Comparison of ENCODE assay signal across 23 cellular contexts in the genomic region with DNA sequence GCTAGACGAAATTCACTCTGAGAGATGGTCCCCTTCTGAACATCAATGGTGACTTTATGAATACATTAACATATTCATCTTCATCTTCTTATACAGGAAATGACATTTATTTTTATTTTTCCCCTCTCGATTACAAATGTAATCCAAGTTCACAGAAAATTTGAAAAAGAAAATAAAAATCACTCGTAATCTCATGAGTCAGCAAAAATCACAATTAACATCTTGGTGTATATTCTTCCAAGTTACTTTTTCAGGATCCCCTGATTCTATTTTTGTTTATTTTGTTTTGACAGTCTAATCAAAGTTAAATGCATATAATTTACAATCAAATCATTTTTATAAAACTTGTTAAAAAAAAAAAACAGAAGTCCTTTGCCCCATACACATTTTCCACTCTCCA. TPM values are rescaled to one million over a fixed set of nuclear protein-coding genes. Genes with fewer than 3 reads are reported as not detected.
"Had no signal": no experiment of that assay in that cellular context is flagged by ENCODE, and none has a peak within 500 bp of the region (broad histone marks: within the 10 kb centered on the region; RNA-seq: fewer than 3 reads in every experiment).

No MANE protein-coding gene starts in this region.

- H3K27ac Mint-ChIP-seq: activated T-cell treated with anti-CD3 and anti-CD28 coated beads, Interleukin-2, amount 50 U/mL, for 24 hours; dendritic cell treated with granulocyte-macrophage colony-stimulating factor and Interleukin-4, amounts not matched to agents 40 ng/mL and 50 ng/mL, for 4 days; nephron had no signal

- DNase-seq: activated CD4-positive, alpha-beta T cell treated with anti-CD3 and anti-CD28 coated beads, Interleukin-2, amount 50 U/mL, for 48 hours; activated effector memory CD4-positive, alpha-beta T cell treated with Interleukin-2 at 50 U/mL for 16 hours; activated naive CD4-positive, alpha-beta T cell treated with anti-CD3 and anti-CD28 coated beads, Interleukin-2, amount 50 U/mL, for 16 hours; activated T-cell treated with anti-CD3 and anti-CD28 coated beads, Interleukin-2, amount 50 U/mL, for 24 hours; effector CD8-positive, alpha-beta T cell; foreskin fibroblast; lower lobe of right lung; occipital lobe; stimulated activated CD4-positive, alpha-beta T cell treated with anti-CD3 and anti-CD28 coated beads, Interleukin-12 subunit alpha, Interleukin-12 subunit beta, amount 100 ng/mL, for 4 hours; stimulated activated CD4-positive, alpha-beta T cell treated with anti-CD3 and anti-CD28 coated beads, Interleukin-1b, Interleukin-23, amount 100 ng/mL, for 48 hours; stimulated activated CD8-positive, alpha-beta memory T cell treated with anti-CD3 and anti-CD28 coated beads, Interleukin-4, amount 100 ng/mL, for 48 hours; stimulated activated naive CD8-positive, alpha-beta T cell treated with anti-CD3 and anti-CD28 coated beads, Interleukin-15, Interleukin-2, amounts not matched to agents 100 U/mL and 50 U/mL, for 24 hours; substantia nigra; tibial artery; WERI-Rb-1 had no signal

- H3K27me3 ChIP-seq: ascending aorta, breast epithelium, hepatocyte, tibial artery had no signal

- H3K27ac ChIP-seq: ascending aorta, breast epithelium, epithelial cell of prostate, hepatocyte, lower lobe of right lung, tibial artery, WERI-Rb-1 had no signal

- H3K27me3 Mint-ChIP-seq: activated T-cell treated with anti-CD3 and anti-CD28 coated beads, Interleukin-2, amount 50 U/mL, for 24 hours; dendritic cell treated with granulocyte-macrophage colony-stimulating factor and Interleukin-4, amounts not matched to agents 40 ng/mL and 50 ng/mL, for 4 days had no signal

- H3K9me3 ChIP-seq: ascending aorta, breast epithelium, lower lobe of right lung, tibial artery had no signal

- FAIRE-seq: islet of Langerhans, urothelium cell line had no signal

- H3K4me1 ChIP-seq: ascending aorta, breast epithelium, lower lobe of right lung, tibial artery had no signal

- H3K4me3 Mint-ChIP-seq: activated T-cell treated with anti-CD3 and anti-CD28 coated beads, Interleukin-2, amount 50 U/mL, for 24 hours; dendritic cell treated with granulocyte-macrophage colony-stimulating factor and Interleukin-4, amounts not matched to agents 40 ng/mL and 50 ng/mL, for 4 days; nephron had no signal

- H3K9me3 Mint-ChIP-seq: activated T-cell treated with anti-CD3 and anti-CD28 coated beads, Interleukin-2, amount 50 U/mL, for 24 hours; dendritic cell treated with granulocyte-macrophage colony-stimulating factor and Interleukin-4, amounts not matched to agents 40 ng/mL and 50 ng/mL, for 4 days; nephron had no signal

- H3K36me3 ChIP-seq: ascending aorta, breast epithelium, tibial artery had no signal

- H3K4me3 ChIP-seq: ascending aorta, breast epithelium, hepatocyte, lower lobe of right lung, tibial artery had no signal

- ATAC-seq: lower lobe of right lung; stimulated activated naive CD8-positive, alpha-beta T cell treated with anti-CD3 and anti-CD28 coated beads, Interleukin-15, Interleukin-2, amounts not matched to agents 100 U/mL and 50 U/mL, for 24 hours had no signal

- H2AFZ ChIP-seq: hepatocyte had no signal

- H3K4me2 ChIP-seq: hepatocyte had no signal

RNA-seq across cellular contexts. Expression of gene MYLK3, which starts 55.2 kb away (rescaled TPM):
- total RNA-seq: ascending aorta had no signal
